ENCODE assay signal across 10 cellular contexts in the genomic region with DNA sequence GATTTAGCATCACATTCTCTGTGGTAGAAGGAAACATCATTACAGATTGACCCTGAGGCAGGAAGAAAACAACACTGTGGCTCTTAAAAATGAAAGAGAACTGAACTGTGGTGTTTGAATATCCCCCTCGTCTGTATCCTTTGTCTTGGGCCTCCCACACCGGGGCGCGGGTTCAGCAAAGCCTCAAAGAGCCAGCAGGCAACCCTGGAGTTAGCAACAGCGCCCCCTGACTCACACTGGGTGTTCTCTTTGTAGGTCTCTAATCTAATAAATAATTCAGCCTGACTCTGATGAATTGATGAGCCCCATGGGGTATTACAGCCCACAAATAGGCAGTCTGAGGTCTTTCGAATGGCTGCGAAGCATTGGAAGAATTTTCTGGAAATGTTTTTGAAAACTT.
DNase-seq lines count a peak whose midpoint lies in the region; ATAC-seq and TF ChIP-seq lines count a peak whose summit lies in the region.
"Had no signal": no experiment of that assay in that cellular context is flagged by ENCODE, and none has a peak within 500 bp of the region (broad histone marks: within the 10 kb centered on the region; RNA-seq: fewer than 3 reads in every experiment).

No MANE protein-coding gene starts in this region.

- H3K4me3 ChIP-seq in epithelial cell of esophagus (ENCODE audit: low read length): no peak overlapping the region

- no peaks in the 10 kb centered on the region for H3K4me1 Mint-ChIP-seq in nephron

- H3K4me3 Mint-ChIP-seq in nephron: no peak overlapping the region
- H3K4me3 Mint-ChIP-seq: activated naive CD8-positive, alpha-beta T cell; stimulated activated naive CD8-positive, alpha-beta T cell treated with anti-CD3 and anti-CD28 coated beads, Interleukin-15, Interleukin-2, amounts not matched to agents 100 ng/mL and 50 ng/mL, for 24 hours had no signal

- no peaks in the 10 kb centered on the region for H3K27me3 Mint-ChIP-seq in nephron (ENCODE audit: low read depth)

- H3K36me3 Mint-ChIP-seq in nephron (ENCODE audit: low read depth): no peaks in the 10 kb centered on the region
- H3K36me3 Mint-ChIP-seq: activated naive CD8-positive, alpha-beta T cell had no signal

- ATAC-seq in GM21825 (IDR thresholded peaks at IDR 0.05; ENCODE audit: unreplicated experiment): no peak
- ATAC-seq in HG02759 (IDR thresholded peaks at IDR 0.05; ENCODE audit: unreplicated experiment): no peak
- no peak for ATAC-seq in GM18909 (IDR thresholded peaks at IDR 0.05; ENCODE audit: poor library complexity, unreplicated experiment)

- TF ChIP-seq CTCF in epithelial cell of esophagus (IDR thresholded peaks at IDR 0.05; ENCODE audit: insufficient read depth, low read depth, low read length, missing control alignments) (peak; percentile 13), nephron (IDR thresholded peaks at IDR 0.05; ENCODE audit: unreplicated experiment in 3 of 3) (peak in 1 of 3 experiments; percentile 19), GM13977 (IDR thresholded peaks at IDR 0.05; ENCODE audit: extremely low read depth, insufficient read depth, missing control alignments) (no peak)

- in situ Hi-C loops in GM13977 (cut with MboI; ENCODE audit: low pct_unique_long_range_greater_than_20kb, low sequenced_read_pairs, unreplicated experiment): no loop called here

- H3K9me3 Mint-ChIP-seq in nephron: peaks cover 4% of the 10 kb centered on the region
- H3K9me3 Mint-ChIP-seq: stimulated activated naive CD8-positive, alpha-beta T cell treated with anti-CD3 and anti-CD28 coated beads, Interleukin-15, Interleukin-2, amounts not matched to agents 100 ng/mL and 50 ng/mL, for 24 hours had no signal

- H3K27ac Mint-ChIP-seq in nephron: peak overlapping the region in 2 of 3 experiments; percentile 12 to 47
- H3K27ac Mint-ChIP-seq: activated naive CD8-positive, alpha-beta T cell; stimulated activated naive CD8-positive, alpha-beta T cell treated with anti-CD3 and anti-CD28 coated beads, Interleukin-15, Interleukin-2, amounts not matched to agents 100 ng/mL and 50 ng/mL, for 24 hours had no signal

- peak; percentile 67 for DNase-seq in ELF-1 (ENCODE audit: low read depth, low spot score)
- peak; percentile 4 for DNase-seq in HuH-7.5 (ENCODE audit: low spot score)
- DNase-seq in epithelial cell of esophagus (ENCODE audit: low read depth): no peak
- DNase-seq in GM13977 (ENCODE audit: low spot score): no peak

Comparison
In these comparisons a context has a peak if more than half of its experiments do, and no peak if none do; other contexts are left out.
1. DNase-seq: peak in ELF-1 (single experiment) and HuH-7.5 (single experiment); none in epithelial cell of esophagus (single experiment) and GM13977 (single experiment).